ENCODE assay signal across 1 cellular context in the genomic region with DNA sequence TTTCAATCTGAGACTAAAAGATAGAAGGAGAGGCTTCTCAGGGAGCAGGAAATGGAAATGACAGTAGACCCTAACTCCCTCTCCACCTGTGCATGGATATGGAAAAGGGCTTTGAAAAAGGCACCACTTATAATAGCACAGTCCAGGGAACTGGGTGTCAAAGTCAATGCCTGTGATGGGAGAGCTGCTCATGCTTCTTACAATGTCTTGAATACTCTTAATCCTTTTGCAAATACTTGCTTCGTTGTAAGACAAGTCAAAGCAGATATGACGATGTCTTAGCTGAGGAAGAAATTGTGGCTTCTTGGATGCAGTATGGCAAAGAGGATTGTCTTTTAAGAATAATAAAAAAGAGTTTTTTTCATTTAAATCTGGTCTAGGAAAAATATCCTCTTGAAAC.
TF ChIP-seq lines count a peak whose summit lies in the region.

No MANE protein-coding gene starts in this region.

TF ChIP-seq in HCT116, 20 proteins besides CTCF, POLR2A, EP300 and RAD21:
- TF ChIP-seq ZFX (IDR thresholded peaks at IDR 0.05) (no peak), YY1 (IDR thresholded peaks at IDR 0.05; ENCODE audit: extremely low read depth, insufficient replicate concordance, low read depth, low read length) (no peak), CBX3 (IDR thresholded peaks at IDR 0.05; ENCODE audit: low read depth) (no peak), JUND (IDR thresholded peaks at IDR 0.05) (no peak), ATF3 (IDR thresholded peaks at IDR 0.05) (no peak), SRF (IDR thresholded peaks at IDR 0.05; ENCODE audit: low read depth) (no peak), MAX (IDR thresholded peaks at IDR 0.05) (no peak), REST (IDR thresholded peaks at IDR 0.05; ENCODE audit: low read depth) (no peak), SP1 (IDR thresholded peaks at IDR 0.05; ENCODE audit: low read depth) (no peak), SIN3A (IDR thresholded peaks at IDR 0.05; ENCODE audit: low read depth) (no peak), FOSL1 (IDR thresholded peaks at IDR 0.05; ENCODE audit: low read depth) (no peak), POLR2AphosphoS5 (IDR thresholded peaks at IDR 0.05; ENCODE audit: low read depth, low read length) (no peak), EGR1 (IDR thresholded peaks at IDR 0.05; ENCODE audit: low read depth) (no peak), EZH2phosphoT487 (IDR thresholded peaks at IDR 0.05; ENCODE audit: borderline replicate concordance) (no peak), TCF7L2 (IDR thresholded peaks at IDR 0.05; ENCODE audit: borderline replicate concordance, extremely low read depth, insufficient read depth, insufficient read length) (no peak)
